In genomic region chr13:110697842-110698241, GRCh38 we compare ENCODE assay signal across 23 cellular contexts. TPM values are rescaled to one million over a fixed set of nuclear protein-coding genes. Genes with fewer than 3 reads are reported as not detected.
DNase-seq lines count a peak whose midpoint lies in the region; ATAC-seq, FAIRE-seq and TF ChIP-seq lines count a peak whose summit lies in the region.
"Had no signal": no experiment of that assay in that cellular context is flagged by ENCODE, and none has a peak within 500 bp of the region (broad histone marks: within the 10 kb centered on the region; RNA-seq: fewer than 3 reads in every experiment).

No MANE protein-coding gene starts in this region.

- 76 to 91% (median 91%) methylated on average over 4 of the region's 4 CpGs for whole genome bisulfite sequencing in psoas muscle, 3 donors

- no peaks in the 10 kb centered on the region for H3K27me3 ChIP-seq in CD4-positive, CD25-positive, alpha-beta regulatory T cell (ENCODE audit: control insufficient read depth, insufficient read depth, low read length)
- H3K27me3 ChIP-seq in endothelial cell of umbilical vein (ENCODE audit: control insufficient read depth in 2 of 2, insufficient read depth in 2 of 2, low read length in 2 of 2) (no peaks in the 10 kb centered on the region), psoas muscle (ENCODE audit: insufficient read depth in 3 of 3, low read length in 2 of 3) (no peaks in the 10 kb centered on the region)
- H3K27me3 ChIP-seq: gastroesophageal sphincter, hepatocyte had no signal

- 0 out of 2 replicates have a peak overlapping the region, but pooled peaks have one; percentile 32 for H3K4me2 ChIP-seq in OCI-LY7 (ENCODE audit: low read length)
- H3K4me2 ChIP-seq in endothelial cell of umbilical vein (ENCODE audit: insufficient read depth, low read length) = no peak overlapping the region
- H3K4me2 ChIP-seq: hepatocyte, KMS-11 had no signal

- peak overlapping the region in 2 of 3 donors; percentile 38 to 44 for H3K27ac Mint-ChIP-seq in CD4-positive, CD25-positive, alpha-beta regulatory T cell
- H3K27ac Mint-ChIP-seq: type B pancreatic cell had no signal

- no peak for DNase-seq in CD4-positive, CD25-positive, alpha-beta regulatory T cell
- DNase-seq in OCI-LY7 (ENCODE audit: low spot score) (no peak), endothelial cell of umbilical vein (ENCODE audit: low read depth, low spot score) (no peak), psoas muscle (no peak), urothelium cell line (ENCODE audit: low spot score) (no peak), superior temporal gyrus (ENCODE audit: extremely low spot score) (no peak)
- DNase-seq: activated naive CD4-positive, alpha-beta T cell; activated T-cell treated with anti-CD3 and anti-CD28 coated beads, Interleukin-2, amount 50 U/mL, for 1 hour; CD8-positive, alpha-beta T cell; DMS 273 treated with DMSO at 0.1 percent for 48 hours; EL; naive B cell; NCI-H146; NCI-H2107; retina had no signal

- FAIRE-seq in endothelial cell of umbilical vein (lab: Jason Lieb, UNC) (peak; percentile 55), urothelium cell line (lab: Jason Lieb, UNC) (no peak)
- FAIRE-seq: GM12891 had no signal

- H3K9me2 ChIP-seq in OCI-LY7 (ENCODE audit: insufficient read depth, low read length) = no peaks in the 10 kb centered on the region

- no peak overlapping the region for H3K9ac ChIP-seq in endothelial cell of umbilical vein (replicated peaks; ENCODE audit: extremely low read depth, insufficient read depth, low read length)
- H3K9ac ChIP-seq: KMS-11 had no signal

- POLR2A ChIA-PET in OCI-LY7 (lab: Charles Lee) = interaction anchor here (0.6 kb wide), 1 partner anchor 619 kb away, joined by 3 read pairs; no protein-coding TSS in a partner anchor
- POLR2A ChIA-PET in endothelial cell of umbilical vein (lab: Charles Lee) = no interaction called here

- BruUV-seq in OCI-LY7 (replicated peaks; lab: Mats Ljungman, UMichigan) (no TSS peak), endothelial cell of umbilical vein (replicated peaks; lab: Mats Ljungman, UMichigan) (no TSS peak)

- no peak for TF ChIP-seq POLR2A in endothelial cell of umbilical vein (IDR thresholded peaks at IDR 0.05; ENCODE audit: low read depth, low read length)

- dilution Hi-C loops in endothelial cell of umbilical vein (cut with MboI; ENCODE audit: extremely low pct_ligation_motif_present, low sequenced_read_pairs) = no loop called here

- CTCF ChIA-PET in OCI-LY7 (lab: Charles Lee; ENCODE audit: unreplicated experiment) = no interaction called here
- CTCF ChIA-PET in endothelial cell of umbilical vein (lab: Charles Lee) = no interaction called here

- peaks cover 72% of the 10 kb centered on the region for H3K36me3 ChIP-seq in CD4-positive, CD25-positive, alpha-beta regulatory T cell (ENCODE audit: control insufficient read depth, insufficient read depth, low read length)
- H3K36me3 ChIP-seq in OCI-LY7 (ENCODE audit: insufficient read depth, low read length) (peaks cover 66% of the 10 kb centered on the region), endothelial cell of umbilical vein (ENCODE audit: control insufficient read depth in 2 of 2, extremely low read depth in 1 of 2, insufficient read depth in 2 of 2, low read length in 2 of 2) (peaks cover 0 to 8% of the 10 kb centered on the region in 2 experiments), psoas muscle (ENCODE audit: insufficient read depth in 1 of 2, low read depth in 1 of 2) (peaks cover 3 to 71% of the 10 kb centered on the region in 2 donors)

- no peaks in the 10 kb centered on the region for H3K27me3 Mint-ChIP-seq in CD4-positive, CD25-positive, alpha-beta regulatory T cell
- H3K27me3 Mint-ChIP-seq: central memory CD8-positive, alpha-beta T cell; naive B cell; type B pancreatic cell had no signal

- H3K9me1 ChIP-seq in endothelial cell of umbilical vein (replicated peaks; ENCODE audit: control insufficient read depth, extremely low read depth, insufficient read depth, low read length) = no peaks in the 10 kb centered on the region

- H3K9me3 Mint-ChIP-seq in CD4-positive, CD25-positive, alpha-beta regulatory T cell = no peaks in the 10 kb centered on the region
- H3K9me3 Mint-ChIP-seq: CD8-positive, alpha-beta T cell; central memory CD8-positive, alpha-beta T cell; naive B cell; type B pancreatic cell had no signal

- H3K4me1 ChIP-seq in CD4-positive, CD25-positive, alpha-beta regulatory T cell (ENCODE audit: control insufficient read depth, insufficient read depth, low read length, poor library complexity, severe bottlenecking) = peaks cover 2% of the 10 kb centered on the region
- H3K4me1 ChIP-seq in OCI-LY7 (ENCODE audit: insufficient read depth, low read length, poor library complexity, severe bottlenecking) (peaks cover 58% of the 10 kb centered on the region), endothelial cell of umbilical vein (ENCODE audit: control insufficient read depth, extremely low read depth, insufficient read depth, low read length) (no peaks in the 10 kb centered on the region), psoas muscle (peaks cover 39% of the 10 kb centered on the region)

- H3K79me2 ChIP-seq in OCI-LY7 (ENCODE audit: insufficient read depth, low read depth, low read length) (peaks cover 15% of the 10 kb centered on the region; the same call in 1 of the 2 replicates), endothelial cell of umbilical vein (ENCODE audit: control insufficient read depth, insufficient read depth, low read length) (peaks cover 3% of the 10 kb centered on the region)

- no peak overlapping the region for H3K4me3 ChIP-seq in CD4-positive, CD25-positive, alpha-beta regulatory T cell (ENCODE audit: low read depth, low read length)
- H3K4me3 ChIP-seq in OCI-LY7 (ENCODE audit: low read depth, low read length, poor library complexity, severe bottlenecking) (no peak overlapping the region), endothelial cell of umbilical vein (replicated peaks in 1 of 3; ENCODE audit: insufficient read depth in 1 of 3, low read depth in 1 of 3, low read length in 3 of 3) (no peak overlapping the region), psoas muscle (no peak overlapping the region)
- H3K4me3 ChIP-seq: gastroesophageal sphincter, hepatocyte, skin epidermis had no signal

- TF ChIP-seq CTCF in OCI-LY7 (conservative IDR thresholded peaks at IDR 0.05; ENCODE audit: low read length) (no peak), endothelial cell of umbilical vein (IDR thresholded peaks at IDR 0.05; ENCODE audit: extremely low read depth in 1 of 2, insufficient read depth in 1 of 2, low read depth in 1 of 2, low read length in 2 of 2) (no peak), psoas muscle (IDR thresholded peaks at IDR 0.05) (no peak)

- peaks cover 9 to 53% (median 32%) of the 10 kb centered on the region in 4 donors for H3K4me1 Mint-ChIP-seq in CD4-positive, CD25-positive, alpha-beta regulatory T cell

- no peak for ATAC-seq in CD4-positive, CD25-positive, alpha-beta regulatory T cell (ENCODE audit: low read depth in 2 of 2)
- ATAC-seq in psoas muscle (no peak), HG03520 (IDR thresholded peaks at IDR 0.05; ENCODE audit: unreplicated experiment) (no peak)
- ATAC-seq: CD8-positive, alpha-beta T cell; gastroesophageal sphincter had no signal

- no peak overlapping the region for H3K27ac ChIP-seq in CD4-positive, CD25-positive, alpha-beta regulatory T cell (ENCODE audit: insufficient read depth, low read length, poor library complexity, severe bottlenecking)
- H3K27ac ChIP-seq in OCI-LY7 (ENCODE audit: low read depth, low read length, poor library complexity, severe bottlenecking) (peak overlapping the region; percentile 90), endothelial cell of umbilical vein (ENCODE audit: insufficient read depth, low read depth, low read length) (no peak overlapping the region), psoas muscle (peak overlapping the region; percentile 41)
- H3K27ac ChIP-seq: gastroesophageal sphincter, hepatocyte, KMS-11, skin epidermis had no signal

- peaks cover 25% of the 10 kb centered on the region for H3K36me3 Mint-ChIP-seq in CD4-positive, CD25-positive, alpha-beta regulatory T cell

- H4K20me1 ChIP-seq in OCI-LY7 (ENCODE audit: insufficient read depth, low read length) (no peaks in the 10 kb centered on the region), endothelial cell of umbilical vein (replicated peaks; ENCODE audit: control insufficient read depth, extremely low read depth, insufficient read depth, low read length) (no peaks in the 10 kb centered on the region)

- intact Hi-C loops in OCI-LY7 (cut with micrococcal nuclease; ENCODE audit: unreplicated experiment) (no loop called here), endothelial cell of umbilical vein (cut with micrococcal nuclease) (no loop called here), psoas muscle (cut with DNase I) (no loop called here)

- H3K9me3 ChIP-seq in CD4-positive, CD25-positive, alpha-beta regulatory T cell (ENCODE audit: control insufficient read depth in 2 of 2, low read length in 2 of 2) = no peaks in the 10 kb centered on the region
- no peaks in the 10 kb centered on the region for H3K9me3 ChIP-seq in OCI-LY7 (ENCODE audit: low read length)
- no peaks in the 10 kb centered on the region for H3K9me3 ChIP-seq in endothelial cell of umbilical vein (replicated peaks; ENCODE audit: control insufficient read depth, insufficient read depth, low read length)
- H3K9me3 ChIP-seq in psoas muscle = no peaks in the 10 kb centered on the region
- H3K9me3 ChIP-seq: gastroesophageal sphincter had no signal

- no peak overlapping the region for H3K4me3 Mint-ChIP-seq in CD4-positive, CD25-positive, alpha-beta regulatory T cell
- H3K4me3 Mint-ChIP-seq: CD8-positive, alpha-beta T cell; central memory CD8-positive, alpha-beta T cell; type B pancreatic cell had no signal

- H2AFZ ChIP-seq in OCI-LY7 (ENCODE audit: low read length) (no peak overlapping the region), endothelial cell of umbilical vein (ENCODE audit: low read depth, low read length) (no peak overlapping the region)
- H2AFZ ChIP-seq: hepatocyte had no signal

RNA-seq across cellular contexts. Expression of gene CARS2, which starts 8.1 kb away (rescaled TPM):
- 71.4 TPM for total RNA-seq in CD4-positive, CD25-positive, alpha-beta regulatory T cell
- polyA plus RNA-seq in CD4-positive, CD25-positive, alpha-beta regulatory T cell = 10 to 100 TPM; 23.1 to 39.9 (median 34.2) TPM
- total RNA-seq in OCI-LY7 (2014; rRNA removed; shearing (Covaris generic)) = 45.0 and 50.9 TPM in 2 replicates
- total RNA-seq in OCI-LY7 (2022) (47.3 and 48.3 TPM in 2 replicates), endothelial cell of umbilical vein (44.1 and 51.2 TPM in 2 replicates), psoas muscle (10 to 100 TPM; 41.3 to 59.0 (median 49.5) TPM)
- polyA plus RNA-seq in endothelial cell of umbilical vein (42.0 and 44.5 TPM in 2 replicates), psoas muscle (10 to 100 TPM; 56.3 to 85.2 (median 57.0) TPM)
- 33.9 and 40.1 TPM in 2 replicates for polyA plus RNA-seq in endothelial cell of umbilical vein (2011; cell fraction: cytosol; rRNA removed)
- polyA plus RNA-seq in endothelial cell of umbilical vein (2011; cell fraction: nucleus; rRNA removed) = 178 and 180 TPM in 2 replicates
- polyA plus RNA-seq in endothelial cell of umbilical vein (2012) = 44.8 and 48.7 TPM in 2 replicates
- polyA minus RNA-seq in endothelial cell of umbilical vein = 28.4 and 31.1 TPM in 2 replicates
- polyA minus RNA-seq in endothelial cell of umbilical vein (2011; cell fraction: cytosol; rRNA and poly(A)+ RNA removed) = 38.0 TPM
- polyA minus RNA-seq in endothelial cell of umbilical vein (2011; cell fraction: nucleus; rRNA and poly(A)+ RNA removed) = 47.4 and 49.9 TPM in 2 replicates

RNA-seq across cellular contexts. Expression of gene ING1, which starts 15.7 kb away (rescaled TPM):
- 16.8 TPM for total RNA-seq in CD4-positive, CD25-positive, alpha-beta regulatory T cell
- 10 to 100 TPM; 13.1 to 16.4 (median 14.8) TPM for polyA plus RNA-seq in CD4-positive, CD25-positive, alpha-beta regulatory T cell
- total RNA-seq in OCI-LY7 (2014; rRNA removed; shearing (Covaris generic)) = 9.6 and 11.8 TPM in 2 replicates
- total RNA-seq in OCI-LY7 (2022) (11.8 and 14.7 TPM in 2 replicates), endothelial cell of umbilical vein (10.3 and 10.4 TPM in 2 replicates), psoas muscle (1 to 10 TPM; 5.2 to 7.0 (median 5.9) TPM)
- polyA plus RNA-seq in endothelial cell of umbilical vein (10.4 and 10.9 TPM in 2 replicates), psoas muscle (10 to 100 TPM in 2 of 3 donors, 1 to 10 TPM in 1; 8.2 to 16.9 (median 13.8) TPM)
- 13.7 and 15.1 TPM in 2 replicates for polyA plus RNA-seq in endothelial cell of umbilical vein (2011; cell fraction: cytosol; rRNA removed)
- 10.0 and 13.3 TPM in 2 replicates for polyA plus RNA-seq in endothelial cell of umbilical vein (2011; cell fraction: nucleus; rRNA removed)
- polyA plus RNA-seq in endothelial cell of umbilical vein (2012) = 7.7 and 10.8 TPM in 2 replicates
- 6.3 and 11.7 TPM in 2 replicates for polyA minus RNA-seq in endothelial cell of umbilical vein
- 24.3 TPM for polyA minus RNA-seq in endothelial cell of umbilical vein (2011; cell fraction: cytosol; rRNA and poly(A)+ RNA removed)
- 4.2 and 11.5 TPM in 2 replicates for polyA minus RNA-seq in endothelial cell of umbilical vein (2011; cell fraction: nucleus; rRNA and poly(A)+ RNA removed)

Comparison
In these comparisons a context has a peak if more than half of its experiments do, and no peak if none do; other contexts are left out.
1. H3K27ac ChIP-seq: peak in OCI-LY7 (single experiment) and psoas muscle (single experiment); none in CD4-positive, CD25-positive, alpha-beta regulatory T cell (single experiment) and endothelial cell of umbilical vein (single experiment).